In genomic region chr7:15709978-15710377, GRCh38 we compare ENCODE assay signal across 16 cellular contexts. TPM values are rescaled to one million over a fixed set of nuclear protein-coding genes. Genes with fewer than 3 reads are reported as not detected.
A peak's percentile ranks its signal among the peaks of the same experiment; 100 is the strongest.
DNase-seq lines count a peak whose midpoint lies in the region; ATAC-seq and TF ChIP-seq lines count a peak whose summit lies in the region.
"Had no signal": no experiment of that assay in that cellular context is flagged by ENCODE, and none has a peak within 500 bp of the region (broad histone marks: within the 10 kb centered on the region; RNA-seq: fewer than 3 reads in every experiment).

No MANE protein-coding gene starts in this region.

- no peak for ATAC-seq in mucosa of descending colon
- no peak for ATAC-seq in HG03045 (IDR thresholded peaks at IDR 0.05; ENCODE audit: unreplicated experiment)
- ATAC-seq in HG03139 (IDR thresholded peaks at IDR 0.05; ENCODE audit: unreplicated experiment), result no peak

- DNase-seq in A172 (ENCODE audit: low spot score) (peak; percentile 61), GM03348 (ENCODE audit: low spot score) (peak; percentile 5), NCI-H226 (peak; percentile 49), epithelial cell of esophagus (ENCODE audit: low read depth) (peak; percentile 39), mucosa of descending colon (no peak), SW 1271 (lab: John Stamatoyannopoulos, UW) (no peak)
- DNase-seq: AML-193; CD4-positive, alpha-beta T cell; DND-41; NCI-H1694; NCI-H82 had no signal

- H3K4me3 ChIP-seq in epithelial cell of esophagus (ENCODE audit: low read length), result no peak overlapping the region
- H3K4me3 ChIP-seq in mucosa of descending colon, result no peak overlapping the region

- intact Hi-C loops in mucosa of descending colon (cut with DNase I, micrococcal nuclease), result no loop called here

- H3K36me3 ChIP-seq in mucosa of descending colon (ENCODE audit: low read depth), result no peaks in the 10 kb centered on the region

- no peak for TF ChIP-seq CTCF in epithelial cell of esophagus (IDR thresholded peaks at IDR 0.05; ENCODE audit: insufficient read depth, low read depth, low read length, missing control alignments)
- TF ChIP-seq CTCF in mucosa of descending colon (IDR thresholded peaks at IDR 0.05), result no peak

- no peaks in the 10 kb centered on the region for H3K9me3 ChIP-seq in mucosa of descending colon

- H3K4me1 ChIP-seq in mucosa of descending colon (ENCODE audit: low read depth), result no peaks in the 10 kb centered on the region

RNA-seq across cellular contexts. Expression of gene MEOX2, which starts 23.5 kb away (rescaled TPM):
- not detected in 2 replicates for total RNA-seq in A172 (2014; rRNA removed; shearing (Covaris generic))
- total RNA-seq in mucosa of descending colon, result 1 to 10 TPM in 2 of 3 donors, under 1 TPM in 1; 0.52 to 3.8 (median 1.3) TPM
- total RNA-seq: A673; CD4-positive, alpha-beta T cell; HT-29; NCI-H460 had no signal

Comparison
In these comparisons a context has a peak if more than half of its experiments do, and no peak if none do; other contexts are left out.
1. DNase-seq: peak in A172 (single experiment), GM03348 (single experiment), NCI-H226 (single experiment) and epithelial cell of esophagus (single experiment); none in mucosa of descending colon (0 of 3) and SW 1271 (0 of 2).